In the genomic region with DNA sequence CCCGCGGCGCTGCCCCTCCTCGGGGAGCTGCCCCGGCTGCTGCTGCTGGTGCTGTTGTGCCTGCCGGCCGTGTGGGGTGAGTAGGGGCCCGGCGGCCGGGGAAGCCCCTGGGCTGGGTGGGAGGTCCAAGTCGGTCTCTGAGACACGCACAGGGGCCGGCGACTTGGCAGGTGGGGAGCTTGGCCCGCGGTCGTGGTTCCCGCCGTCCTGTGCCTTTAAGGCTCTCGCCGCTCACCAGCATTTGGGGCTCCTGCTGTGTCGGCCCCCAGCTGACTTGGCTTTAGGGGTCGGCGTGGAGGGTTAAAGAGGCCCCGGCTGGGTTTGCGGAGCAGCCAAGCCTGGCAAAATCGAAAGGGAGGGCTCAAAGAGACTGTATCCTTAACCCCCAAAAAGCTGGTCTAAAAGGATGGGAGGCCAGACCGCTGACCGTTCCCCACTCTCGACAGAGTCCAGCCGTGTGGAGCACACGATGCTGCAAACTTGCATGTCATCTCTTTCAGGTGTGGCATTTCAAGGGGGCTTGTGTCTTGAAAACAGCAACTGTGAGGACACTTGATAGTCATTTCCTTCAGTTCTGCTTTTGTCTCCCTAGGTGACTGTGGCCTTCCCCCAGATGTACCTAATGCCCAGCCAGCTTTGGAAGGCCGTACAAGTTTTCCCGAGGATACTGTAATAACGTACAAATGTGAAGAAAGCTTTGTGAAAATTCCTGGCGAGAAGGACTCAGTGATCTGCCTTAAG, we compare ENCODE assay signal across 1 cellular context.
A peak's percentile ranks its signal among the peaks of the same experiment; 100 is the strongest.
TF ChIP-seq lines count a peak whose summit lies in the region.

No MANE protein-coding gene starts in this region.

TF ChIP-seq in K562, 482 proteins besides CTCF, POLR2A, EP300 and RAD21 (continued from another document and continues in another):
- TF ChIP-seq, protein P1, sequence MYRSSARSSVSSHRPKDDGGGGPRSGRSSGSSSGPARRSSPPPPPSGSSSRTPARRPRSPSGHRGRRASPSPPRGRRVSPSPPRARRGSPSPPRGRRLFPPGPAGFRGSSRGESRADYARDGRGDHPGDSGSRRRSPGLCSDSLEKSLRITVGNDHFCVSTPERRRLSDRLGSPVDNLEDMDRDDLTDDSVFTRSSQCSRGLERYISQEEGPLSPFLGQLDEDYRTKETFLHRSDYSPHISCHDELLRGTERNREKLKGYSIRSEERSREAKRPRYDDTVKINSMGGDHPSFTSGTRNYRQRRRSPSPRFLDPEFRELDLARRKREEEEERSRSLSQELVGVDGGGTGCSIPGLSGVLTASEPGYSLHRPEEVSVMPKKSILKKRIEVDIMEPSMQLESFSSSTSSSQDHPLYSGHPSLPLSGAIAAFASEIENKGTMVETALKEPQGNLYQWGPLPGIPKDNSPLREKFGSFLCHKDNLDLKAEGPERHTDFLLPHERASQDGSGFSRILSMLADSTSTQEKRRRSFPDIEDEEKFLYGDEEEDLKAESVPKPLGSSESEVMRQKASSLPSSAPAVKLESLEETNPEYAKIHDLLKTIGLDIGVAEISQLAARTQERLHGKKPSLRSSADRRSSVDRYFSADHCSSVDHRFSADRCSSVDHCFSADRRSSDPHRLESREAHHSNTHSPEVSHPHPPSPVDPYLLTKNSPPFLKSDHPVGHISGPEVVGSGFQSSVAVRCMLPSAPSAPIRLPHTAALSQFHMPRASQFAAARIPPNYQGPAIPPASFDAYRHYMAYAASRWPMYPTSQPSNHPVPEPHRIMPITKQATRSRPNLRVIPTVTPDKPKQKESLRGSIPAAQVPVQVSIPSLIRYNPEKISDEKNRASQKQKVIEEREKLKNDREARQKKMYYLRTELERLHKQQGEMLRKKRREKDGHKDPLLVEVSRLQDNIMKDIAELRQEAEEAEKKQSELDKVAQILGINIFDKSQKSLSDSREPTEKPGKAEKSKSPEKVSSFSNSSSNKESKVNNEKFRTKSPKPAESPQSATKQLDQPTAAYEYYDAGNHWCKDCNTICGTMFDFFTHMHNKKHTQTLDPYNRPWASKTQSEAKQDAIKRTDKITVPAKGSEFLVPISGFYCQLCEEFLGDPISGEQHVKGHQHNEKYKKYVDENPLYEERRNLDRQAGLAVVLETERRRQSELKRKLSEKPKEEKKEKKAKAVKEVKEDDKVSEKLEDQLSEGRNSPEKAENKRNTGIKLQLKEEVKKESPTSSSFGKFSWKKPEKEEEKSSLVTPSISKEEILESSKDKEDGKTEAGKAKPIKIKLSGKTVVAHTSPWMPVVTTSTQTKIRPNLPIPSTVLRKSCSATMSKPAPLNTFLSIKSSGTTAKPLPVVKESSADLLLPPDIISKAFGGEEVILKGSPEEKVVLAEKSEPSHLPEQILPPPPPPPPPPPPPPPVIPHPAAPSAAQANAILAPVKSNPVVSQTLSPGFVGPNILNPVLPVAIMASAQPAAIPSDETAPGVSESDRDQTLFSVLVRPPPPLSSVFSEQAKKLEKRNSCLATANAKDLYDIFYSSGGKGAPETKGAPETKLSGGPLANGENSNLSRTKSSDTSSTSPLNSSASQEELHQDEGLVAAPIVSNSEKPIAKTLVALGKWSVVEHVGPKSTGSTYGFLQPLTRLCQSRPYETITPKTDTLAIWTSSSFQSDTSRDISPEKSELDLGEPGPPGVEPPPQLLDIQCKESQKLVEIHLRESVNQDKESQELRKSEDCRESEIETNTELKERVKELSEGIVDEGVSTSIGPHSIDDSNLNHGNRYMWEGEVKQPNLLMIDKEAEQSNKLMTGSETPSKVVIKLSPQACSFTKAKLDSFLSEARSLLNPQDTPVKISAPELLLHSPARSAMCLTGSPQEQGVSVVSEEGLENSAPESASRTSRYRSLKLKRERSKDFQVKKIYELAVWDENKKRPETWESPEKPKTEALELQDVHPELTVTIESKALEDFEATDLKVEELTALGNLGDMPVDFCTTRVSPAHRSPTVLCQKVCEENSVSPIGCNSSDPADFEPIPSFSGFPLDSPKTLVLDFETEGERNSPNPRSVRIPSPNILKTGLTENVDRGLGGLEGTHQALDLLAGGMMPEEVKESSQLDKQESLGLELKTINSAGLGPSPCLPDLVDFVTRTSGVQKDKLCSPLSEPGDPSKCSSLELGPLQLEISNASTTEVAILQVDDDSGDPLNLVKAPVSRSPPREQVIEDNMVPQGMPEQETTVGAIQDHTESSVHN (IDR thresholded peaks at IDR 0.05; ENCODE audit: borderline replicate concordance in 1 of 2, low read depth in 1 of 2) = no peak
- TF ChIP-seq ZNF212 (CRISPR knock-in tag; IDR thresholded peaks at IDR 0.05) (no peak), MCM5 (IDR thresholded peaks at IDR 0.05; ENCODE audit: low read depth) (no peak), ZNF668 (CRISPR knock-in tag; IDR thresholded peaks at IDR 0.05) (no peak), PCBP1 (IDR thresholded peaks at IDR 0.05; ENCODE audit: low read depth, low read length, poor library complexity, severe bottlenecking) (no peak), LARP7 (IDR thresholded peaks at IDR 0.05) (no peak), HLTF (IDR thresholded peaks at IDR 0.05) (no peak), ZNF174 (CRISPR knock-in tag; IDR thresholded peaks at IDR 0.05) (no peak), FOXP1 (CRISPR knock-in tag; IDR thresholded peaks at IDR 0.05) (no peak; the same call in 1 of the 2 replicates), ZC3H8 (IDR thresholded peaks at IDR 0.05) (no peak), MTF1 (CRISPR knock-in tag; IDR thresholded peaks at IDR 0.05; ENCODE audit: borderline replicate concordance) (no peak), ZNF507 (tag; conservative IDR thresholded peaks at IDR 0.05) (no peak), NCOA6 (IDR thresholded peaks at IDR 0.05) (0 out of 2 replicates have a peak, but pooled peaks have one; percentile 23), FOSL1 (tag; conservative IDR thresholded peaks at IDR 0.05) (no peak), CREB1 (IDR thresholded peaks at IDR 0.05) (no peak), CREB1 (CRISPR knock-in tag; IDR thresholded peaks at IDR 0.05) (no peak), NR3C1 (CRISPR knock-in tag; IDR thresholded peaks at IDR 0.05) (peak; percentile 94; the same call in 1 of the 2 replicates), RBM34 (IDR thresholded peaks at IDR 0.05; ENCODE audit: borderline replicate concordance, insufficient read depth, low read length) (no peak), ZNF282 (CRISPR knock-in tag; IDR thresholded peaks at IDR 0.05) (0 out of 2 replicates have a peak, but pooled peaks have one; percentile 78), L3MBTL2 (IDR thresholded peaks at IDR 0.05) (no peak; the same call in 1 of the 2 replicates), GABPB1 (CRISPR knock-in tag; IDR thresholded peaks at IDR 0.05) (no peak), SIN3A (IDR thresholded peaks at IDR 0.05; ENCODE audit: borderline replicate concordance in 2 of 2, control insufficient read depth in 1 of 2, low read depth in 2 of 2, low read length in 2 of 2) (peak in 1 of 2 experiments; percentile 45; a peak in 1 of 4 replicates), RBM17 (IDR thresholded peaks at IDR 0.05; ENCODE audit: borderline replicate concordance, low read depth, low read length) (no peak), HIVEP1 (CRISPR knock-in tag; IDR thresholded peaks at IDR 0.05) (no peak), HDAC3 (IDR thresholded peaks at IDR 0.05; ENCODE audit: borderline replicate concordance, partially characterized antibody) (no peak), CHD4 (IDR thresholded peaks at IDR 0.05; ENCODE audit: insufficient read depth, insufficient replicate concordance, low read depth, low read length, poor library complexity, severe bottlenecking) (no peak), KLF13 (tag; IDR thresholded peaks at IDR 0.05; ENCODE audit: borderline replicate concordance, low read depth) (no peak; the same call in 1 of the 2 replicates), DMBX1 (CRISPR knock-in tag; IDR thresholded peaks at IDR 0.05; ENCODE audit: borderline replicate concordance) (no peak), DACH1 (IDR thresholded peaks at IDR 0.05; ENCODE audit: partially characterized antibody) (no peak), MEF2D (tag; conservative IDR thresholded peaks at IDR 0.05; ENCODE audit: low read depth) (no peak), ZNF583 (CRISPR knock-in tag; IDR thresholded peaks at IDR 0.05) (0 out of 2 replicates have a peak, but pooled peaks have one; percentile 80), GTF2F1 (IDR thresholded peaks at IDR 0.05; ENCODE audit: low read depth, low read length) (no peak), ZNF408 (CRISPR knock-in tag; IDR thresholded peaks at IDR 0.05; ENCODE audit: low read depth) (no peak)
- TF ChIP-seq, protein P2, sequence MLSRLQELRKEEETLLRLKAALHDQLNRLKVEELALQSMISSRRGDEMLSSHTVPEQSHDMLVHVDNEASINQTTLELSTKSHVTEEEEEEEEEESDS (CRISPR knock-in tag; IDR thresholded peaks at IDR 0.05) = no peak
- TF ChIP-seq, protein P3, sequence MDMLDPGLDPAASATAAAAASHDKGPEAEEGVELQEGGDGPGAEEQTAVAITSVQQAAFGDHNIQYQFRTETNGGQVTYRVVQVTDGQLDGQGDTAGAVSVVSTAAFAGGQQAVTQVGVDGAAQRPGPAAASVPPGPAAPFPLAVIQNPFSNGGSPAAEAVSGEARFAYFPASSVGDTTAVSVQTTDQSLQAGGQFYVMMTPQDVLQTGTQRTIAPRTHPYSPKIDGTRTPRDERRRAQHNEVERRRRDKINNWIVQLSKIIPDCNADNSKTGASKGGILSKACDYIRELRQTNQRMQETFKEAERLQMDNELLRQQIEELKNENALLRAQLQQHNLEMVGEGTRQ (CRISPR knock-in tag; IDR thresholded peaks at IDR 0.05) = no peak; the same call in 1 of the 2 replicates
- TF ChIP-seq, protein P4, sequence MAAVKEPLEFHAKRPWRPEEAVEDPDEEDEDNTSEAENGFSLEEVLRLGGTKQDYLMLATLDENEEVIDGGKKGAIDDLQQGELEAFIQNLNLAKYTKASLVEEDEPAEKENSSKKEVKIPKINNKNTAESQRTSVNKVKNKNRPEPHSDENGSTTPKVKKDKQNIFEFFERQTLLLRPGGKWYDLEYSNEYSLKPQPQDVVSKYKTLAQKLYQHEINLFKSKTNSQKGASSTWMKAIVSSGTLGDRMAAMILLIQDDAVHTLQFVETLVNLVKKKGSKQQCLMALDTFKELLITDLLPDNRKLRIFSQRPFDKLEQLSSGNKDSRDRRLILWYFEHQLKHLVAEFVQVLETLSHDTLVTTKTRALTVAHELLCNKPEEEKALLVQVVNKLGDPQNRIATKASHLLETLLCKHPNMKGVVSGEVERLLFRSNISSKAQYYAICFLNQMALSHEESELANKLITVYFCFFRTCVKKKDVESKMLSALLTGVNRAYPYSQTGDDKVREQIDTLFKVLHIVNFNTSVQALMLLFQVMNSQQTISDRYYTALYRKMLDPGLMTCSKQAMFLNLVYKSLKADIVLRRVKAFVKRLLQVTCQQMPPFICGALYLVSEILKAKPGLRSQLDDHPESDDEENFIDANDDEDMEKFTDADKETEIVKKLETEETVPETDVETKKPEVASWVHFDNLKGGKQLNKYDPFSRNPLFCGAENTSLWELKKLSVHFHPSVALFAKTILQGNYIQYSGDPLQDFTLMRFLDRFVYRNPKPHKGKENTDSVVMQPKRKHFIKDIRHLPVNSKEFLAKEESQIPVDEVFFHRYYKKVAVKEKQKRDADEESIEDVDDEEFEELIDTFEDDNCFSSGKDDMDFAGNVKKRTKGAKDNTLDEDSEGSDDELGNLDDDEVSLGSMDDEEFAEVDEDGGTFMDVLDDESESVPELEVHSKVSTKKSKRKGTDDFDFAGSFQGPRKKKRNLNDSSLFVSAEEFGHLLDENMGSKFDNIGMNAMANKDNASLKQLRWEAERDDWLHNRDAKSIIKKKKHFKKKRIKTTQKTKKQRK (IDR thresholded peaks at IDR 0.05; ENCODE audit: borderline replicate concordance, low read depth, low read length) = no peak
- TF ChIP-seq, protein P5, sequence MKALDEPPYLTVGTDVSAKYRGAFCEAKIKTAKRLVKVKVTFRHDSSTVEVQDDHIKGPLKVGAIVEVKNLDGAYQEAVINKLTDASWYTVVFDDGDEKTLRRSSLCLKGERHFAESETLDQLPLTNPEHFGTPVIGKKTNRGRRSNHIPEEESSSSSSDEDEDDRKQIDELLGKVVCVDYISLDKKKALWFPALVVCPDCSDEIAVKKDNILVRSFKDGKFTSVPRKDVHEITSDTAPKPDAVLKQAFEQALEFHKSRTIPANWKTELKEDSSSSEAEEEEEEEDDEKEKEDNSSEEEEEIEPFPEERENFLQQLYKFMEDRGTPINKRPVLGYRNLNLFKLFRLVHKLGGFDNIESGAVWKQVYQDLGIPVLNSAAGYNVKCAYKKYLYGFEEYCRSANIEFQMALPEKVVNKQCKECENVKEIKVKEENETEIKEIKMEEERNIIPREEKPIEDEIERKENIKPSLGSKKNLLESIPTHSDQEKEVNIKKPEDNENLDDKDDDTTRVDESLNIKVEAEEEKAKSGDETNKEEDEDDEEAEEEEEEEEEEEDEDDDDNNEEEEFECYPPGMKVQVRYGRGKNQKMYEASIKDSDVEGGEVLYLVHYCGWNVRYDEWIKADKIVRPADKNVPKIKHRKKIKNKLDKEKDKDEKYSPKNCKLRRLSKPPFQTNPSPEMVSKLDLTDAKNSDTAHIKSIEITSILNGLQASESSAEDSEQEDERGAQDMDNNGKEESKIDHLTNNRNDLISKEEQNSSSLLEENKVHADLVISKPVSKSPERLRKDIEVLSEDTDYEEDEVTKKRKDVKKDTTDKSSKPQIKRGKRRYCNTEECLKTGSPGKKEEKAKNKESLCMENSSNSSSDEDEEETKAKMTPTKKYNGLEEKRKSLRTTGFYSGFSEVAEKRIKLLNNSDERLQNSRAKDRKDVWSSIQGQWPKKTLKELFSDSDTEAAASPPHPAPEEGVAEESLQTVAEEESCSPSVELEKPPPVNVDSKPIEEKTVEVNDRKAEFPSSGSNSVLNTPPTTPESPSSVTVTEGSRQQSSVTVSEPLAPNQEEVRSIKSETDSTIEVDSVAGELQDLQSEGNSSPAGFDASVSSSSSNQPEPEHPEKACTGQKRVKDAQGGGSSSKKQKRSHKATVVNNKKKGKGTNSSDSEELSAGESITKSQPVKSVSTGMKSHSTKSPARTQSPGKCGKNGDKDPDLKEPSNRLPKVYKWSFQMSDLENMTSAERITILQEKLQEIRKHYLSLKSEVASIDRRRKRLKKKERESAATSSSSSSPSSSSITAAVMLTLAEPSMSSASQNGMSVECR (CRISPR knock-in tag; IDR thresholded peaks at IDR 0.05) = peak; percentile 8; the same call in 1 of the 2 replicates
- TF ChIP-seq, protein P6, sequence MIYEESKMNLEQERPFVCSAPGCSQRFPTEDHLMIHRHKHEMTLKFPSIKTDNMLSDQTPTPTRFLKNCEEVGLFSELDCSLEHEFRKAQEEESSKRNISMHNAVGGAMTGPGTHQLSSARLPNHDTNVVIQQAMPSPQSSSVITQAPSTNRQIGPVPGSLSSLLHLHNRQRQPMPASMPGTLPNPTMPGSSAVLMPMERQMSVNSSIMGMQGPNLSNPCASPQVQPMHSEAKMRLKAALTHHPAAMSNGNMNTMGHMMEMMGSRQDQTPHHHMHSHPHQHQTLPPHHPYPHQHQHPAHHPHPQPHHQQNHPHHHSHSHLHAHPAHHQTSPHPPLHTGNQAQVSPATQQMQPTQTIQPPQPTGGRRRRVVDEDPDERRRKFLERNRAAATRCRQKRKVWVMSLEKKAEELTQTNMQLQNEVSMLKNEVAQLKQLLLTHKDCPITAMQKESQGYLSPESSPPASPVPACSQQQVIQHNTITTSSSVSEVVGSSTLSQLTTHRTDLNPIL (CRISPR knock-in tag; IDR thresholded peaks at IDR 0.05) = no peak
- TF ChIP-seq, protein P7, sequence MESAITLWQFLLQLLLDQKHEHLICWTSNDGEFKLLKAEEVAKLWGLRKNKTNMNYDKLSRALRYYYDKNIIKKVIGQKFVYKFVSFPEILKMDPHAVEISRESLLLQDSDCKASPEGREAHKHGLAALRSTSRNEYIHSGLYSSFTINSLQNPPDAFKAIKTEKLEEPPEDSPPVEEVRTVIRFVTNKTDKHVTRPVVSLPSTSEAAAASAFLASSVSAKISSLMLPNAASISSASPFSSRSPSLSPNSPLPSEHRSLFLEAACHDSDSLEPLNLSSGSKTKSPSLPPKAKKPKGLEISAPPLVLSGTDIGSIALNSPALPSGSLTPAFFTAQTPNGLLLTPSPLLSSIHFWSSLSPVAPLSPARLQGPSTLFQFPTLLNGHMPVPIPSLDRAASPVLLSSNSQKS (CRISPR knock-in tag; IDR thresholded peaks at IDR 0.05) = no peak
